15 cellular contexts compared by ENCODE assay signal in the genomic region with DNA sequence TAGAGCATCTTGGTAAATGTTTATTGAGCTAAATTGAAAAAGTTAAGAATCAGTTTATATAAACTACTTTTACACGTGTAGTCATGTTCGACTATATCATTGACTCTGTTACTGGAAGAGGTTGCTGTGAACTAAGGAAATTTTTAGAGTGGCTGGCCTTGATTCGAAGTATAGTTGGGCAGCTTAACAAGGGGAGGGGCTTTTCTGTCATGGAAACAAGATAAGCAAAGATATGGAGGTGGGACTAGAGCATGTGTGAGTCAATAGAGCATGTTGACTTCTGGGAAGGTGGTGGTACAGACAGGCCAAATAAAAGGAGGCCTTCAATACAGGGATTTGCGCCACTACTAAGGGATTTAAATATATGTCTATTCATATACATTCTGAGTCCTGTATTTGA. TPM values are rescaled to one million over a fixed set of nuclear protein-coding genes. Genes with fewer than 3 reads are reported as not detected.
DNase-seq lines count a peak whose midpoint lies in the region; ATAC-seq, FAIRE-seq and TF ChIP-seq lines count a peak whose summit lies in the region.
"Had no signal": no experiment of that assay in that cellular context is flagged by ENCODE, and none has a peak within 500 bp of the region (broad histone marks: within the 10 kb centered on the region; RNA-seq: fewer than 3 reads in every experiment).

No MANE protein-coding gene starts in this region.

- H3K4me1 ChIP-seq in Caco-2 (peaks cover 11% of the 10 kb centered on the region), endothelial cell of umbilical vein (ENCODE audit: control insufficient read depth, extremely low read depth, insufficient read depth, low read length) (peaks cover 17% of the 10 kb centered on the region), lung (ENCODE audit: control insufficient read depth in 2 of 2, insufficient read depth in 2 of 2, low read length in 2 of 2) (peaks cover 0 to 17% of the 10 kb centered on the region in 2 donors), thyroid gland (peaks cover 9 to 16% of the 10 kb centered on the region in 2 donors)

- ATAC-seq in lung (ENCODE audit: insufficient read depth, low FRiP score): peak; percentile 77
- no peak for ATAC-seq in GM19452 (IDR thresholded peaks at IDR 0.05; ENCODE audit: unreplicated experiment)
- ATAC-seq in GM18870 (IDR thresholded peaks at IDR 0.05; ENCODE audit: unreplicated experiment): no peak

- H3K4me3 Mint-ChIP-seq in Caco-2 (ENCODE audit: unreplicated experiment): peak overlapping the region; percentile 3

- 65 to 82% methylated on average over 4 of the region's 4 CpGs for WGBS in lung, 2 donors
- WGBS in thyroid gland, 2 donors: 56 to 60% methylated on average over 4 of the region's 4 CpGs

- POLR2A ChIA-PET in Caco-2 (lab: Charles Lee): interaction anchor here (0.6 to 0.7 kb wide), 2 partner anchors 22 to 23 kb away, joined by 3 to 4 read pairs; partner anchors contain the start of gene TAF3
- POLR2A ChIA-PET in endothelial cell of umbilical vein (lab: Charles Lee): no interaction called here

- BruUV-seq in Caco-2 (replicated peaks; lab: Mats Ljungman, UMichigan) (no TSS peak), endothelial cell of umbilical vein (replicated peaks; lab: Mats Ljungman, UMichigan) (no TSS peak)

- H3K4me1 Mint-ChIP-seq in Caco-2 (ENCODE audit: low read depth, unreplicated experiment): peaks cover 32% of the 10 kb centered on the region

- DNase-seq in Caco-2 (peak in 1 of 2 experiments; percentile 69), NCI-H226 (peak; percentile 62), endothelial cell of umbilical vein (ENCODE audit: low read depth, low spot score) (peak; percentile 55), lung (ENCODE audit: low spot score) (no peak), thyroid gland (no peak), COLO829 (ENCODE audit: low spot score) (no peak)
- DNase-seq: activated CD4-positive, CD25-positive, alpha-beta regulatory T cell treated with anti-CD3 and anti-CD28 coated beads, Interleukin-2, amount 50 U/mL, for 72 hours; activated gamma-delta T cell; GF-D8; head of caudate nucleus; NCI-H69; uterus had no signal

- no peaks in the 10 kb centered on the region for H3K9me3 Mint-ChIP-seq in Caco-2 (ENCODE audit: unreplicated experiment)

- H3K9me3 ChIP-seq in Caco-2: no peaks in the 10 kb centered on the region
- H3K9me3 ChIP-seq in endothelial cell of umbilical vein (replicated peaks; ENCODE audit: control insufficient read depth, insufficient read depth, low read length): no peaks in the 10 kb centered on the region
- H3K9me3 ChIP-seq in lung (ENCODE audit: control insufficient read depth in 2 of 2, insufficient read depth in 1 of 2, low read length in 1 of 2): no peaks in the 10 kb centered on the region
- no peaks in the 10 kb centered on the region for H3K9me3 ChIP-seq in thyroid gland
- H3K9me3 ChIP-seq: BLaER1, uterus had no signal

- H3K27ac ChIP-seq in endothelial cell of umbilical vein (ENCODE audit: insufficient read depth, low read depth, low read length): no peak overlapping the region
- H3K27ac ChIP-seq in lung (ENCODE audit: low read depth in 1 of 2, low read length in 1 of 2): no peak overlapping the region
- no peak overlapping the region for H3K27ac ChIP-seq in thyroid gland
- H3K27ac ChIP-seq: BLaER1, uterus had no signal

- H3K4me3 ChIP-seq in Caco-2 (ENCODE audit: low read depth, low read length) (no peak overlapping the region), endothelial cell of umbilical vein (replicated peaks in 1 of 3; ENCODE audit: insufficient read depth in 1 of 3, low read depth in 1 of 3, low read length in 3 of 3) (no peak overlapping the region), lung (no peak overlapping the region), thyroid gland (replicated peaks in 1 of 3) (no peak overlapping the region)
- H3K4me3 ChIP-seq: BLaER1, uterus had no signal

- no peak for FAIRE-seq in endothelial cell of umbilical vein (lab: Jason Lieb, UNC)

- H4K20me1 ChIP-seq in endothelial cell of umbilical vein (replicated peaks; ENCODE audit: control insufficient read depth, extremely low read depth, insufficient read depth, low read length): no peaks in the 10 kb centered on the region

- TF ChIP-seq CTCF in Caco-2 (IDR thresholded peaks at IDR 0.05; ENCODE audit: insufficient read depth in 1 of 2, low read depth in 1 of 2, low read length in 1 of 2, severe bottlenecking in 1 of 2, unreplicated experiment in 1 of 2) (no peak), endothelial cell of umbilical vein (IDR thresholded peaks at IDR 0.05; ENCODE audit: extremely low read depth in 1 of 2, insufficient read depth in 1 of 2, low read depth in 1 of 2, low read length in 2 of 2) (no peak), lung (IDR thresholded peaks at IDR 0.05; ENCODE audit: control extremely low read depth, extremely low read depth) (no peak), thyroid gland (IDR thresholded peaks at IDR 0.05) (no peak)

- no peaks in the 10 kb centered on the region for H3K27me3 Mint-ChIP-seq in Caco-2 (ENCODE audit: insufficient read depth, unreplicated experiment)

- no peak overlapping the region for H3K9ac ChIP-seq in endothelial cell of umbilical vein (replicated peaks; ENCODE audit: extremely low read depth, insufficient read depth, low read length)
- H3K9ac ChIP-seq: BLaER1 had no signal

- intact Hi-C loops in Caco-2 (cut with micrococcal nuclease; ENCODE audit: unreplicated experiment): no loop called here
- intact Hi-C loops in endothelial cell of umbilical vein (cut with micrococcal nuclease): no loop called here
- intact Hi-C loops in thyroid gland (cut with DNase I): no loop called here

- no peaks in the 10 kb centered on the region for H3K9me1 ChIP-seq in endothelial cell of umbilical vein (replicated peaks; ENCODE audit: control insufficient read depth, extremely low read depth, insufficient read depth, low read length)

- H3K79me2 ChIP-seq in endothelial cell of umbilical vein (ENCODE audit: control insufficient read depth, insufficient read depth, low read length): peaks cover 59% of the 10 kb centered on the region

- peaks cover 93% of the 10 kb centered on the region for H3K36me3 Mint-ChIP-seq in Caco-2 (ENCODE audit: insufficient read depth, unreplicated experiment)

- no peak overlapping the region for H3K4me2 ChIP-seq in endothelial cell of umbilical vein (ENCODE audit: insufficient read depth, low read length)
- H3K4me2 ChIP-seq: BLaER1 had no signal

- CTCF ChIA-PET in Caco-2 (lab: Charles Lee) (interaction anchor here (0.5 to 1.0 kb wide), 3 partner anchors 39 to 270 kb away, joined by 4 to 7 read pairs (median 4); no protein-coding TSS in a partner anchor), endothelial cell of umbilical vein (lab: Charles Lee) (interaction anchor here (0.6 kb wide), 1 partner anchor 1302 kb away, joined by 3 read pairs; no protein-coding TSS in a partner anchor)

- peaks cover 3% of the 10 kb centered on the region; the same call in 1 of the 2 replicates for H3K36me3 ChIP-seq in Caco-2 (ENCODE audit: control insufficient read depth, insufficient read depth, low read length)
- H3K36me3 ChIP-seq in endothelial cell of umbilical vein (ENCODE audit: control insufficient read depth in 2 of 2, extremely low read depth in 1 of 2, insufficient read depth in 2 of 2, low read length in 2 of 2): peaks cover 2 to 10% of the 10 kb centered on the region in 2 experiments
- peaks cover 4 to 9% of the 10 kb centered on the region in 2 donors for H3K36me3 ChIP-seq in lung (ENCODE audit: control insufficient read depth in 2 of 2, insufficient read depth in 2 of 2, low read length in 2 of 2)
- H3K36me3 ChIP-seq in thyroid gland: peaks cover 26 to 28% of the 10 kb centered on the region in 2 donors
- H3K36me3 ChIP-seq: uterus had no signal

- no peak for TF ChIP-seq POLR2A in endothelial cell of umbilical vein (IDR thresholded peaks at IDR 0.05; ENCODE audit: low read depth, low read length)
- no peak for TF ChIP-seq POLR2A in thyroid gland (IDR thresholded peaks at IDR 0.05)

- dilution Hi-C loops in endothelial cell of umbilical vein (cut with MboI; ENCODE audit: extremely low pct_ligation_motif_present, low sequenced_read_pairs): no loop called here

- H3K27me3 ChIP-seq in Caco-2 (replicated peaks; ENCODE audit: control insufficient read depth, insufficient read depth, low read length): no peaks in the 10 kb centered on the region
- no peaks in the 10 kb centered on the region for H3K27me3 ChIP-seq in endothelial cell of umbilical vein (ENCODE audit: control insufficient read depth in 2 of 2, insufficient read depth in 2 of 2, low read length in 2 of 2)
- H3K27me3 ChIP-seq in lung (ENCODE audit: control insufficient read depth, insufficient read depth): no peaks in the 10 kb centered on the region
- no peaks in the 10 kb centered on the region for H3K27me3 ChIP-seq in thyroid gland
- H3K27me3 ChIP-seq: BLaER1, uterus had no signal

- H3K27ac Mint-ChIP-seq in Caco-2 (ENCODE audit: unreplicated experiment): peak overlapping the region; percentile 48

- no peak overlapping the region for H2AFZ ChIP-seq in endothelial cell of umbilical vein (ENCODE audit: low read depth, low read length)

RNA-seq across cellular contexts. Expression of gene ATP5F1C, which starts 7.6 kb away (rescaled TPM):
- total RNA-seq in Caco-2 (2022): 568 and 613 TPM in 2 replicates
- total RNA-seq in endothelial cell of umbilical vein: 275 and 290 TPM in 2 replicates
- 184 and 204 TPM in 2 replicates for polyA plus RNA-seq in endothelial cell of umbilical vein
- polyA plus RNA-seq in endothelial cell of umbilical vein (2011; cell fraction: cytosol; rRNA removed): 318 and 372 TPM in 2 replicates
- 170 and 184 TPM in 2 replicates for polyA plus RNA-seq in endothelial cell of umbilical vein (2011; cell fraction: nucleus; rRNA removed)
- 397 and 426 TPM in 2 replicates for polyA plus RNA-seq in endothelial cell of umbilical vein (2012)
- 159 and 163 TPM in 2 replicates for polyA minus RNA-seq in endothelial cell of umbilical vein
- 85.2 TPM for polyA minus RNA-seq in endothelial cell of umbilical vein (2011; cell fraction: cytosol; rRNA and poly(A)+ RNA removed)
- polyA minus RNA-seq in endothelial cell of umbilical vein (2011; cell fraction: nucleus; rRNA and poly(A)+ RNA removed): 60.1 and 87.8 TPM in 2 replicates
- total RNA-seq in lung: 100 to 1,000 TPM; 175 to 185 TPM
- polyA plus RNA-seq in lung: 100 to 1,000 TPM; 233 to 418 TPM
- total RNA-seq in thyroid gland: 100 to 1,000 TPM; 279 to 417 (median 352) TPM

RNA-seq across cellular contexts. Expression of gene KIN, which starts 7.8 kb away (rescaled TPM):
- total RNA-seq in Caco-2 (2022) (27.8 and 27.9 TPM in 2 replicates), endothelial cell of umbilical vein (13.6 and 14.4 TPM in 2 replicates), lung (10 to 100 TPM in 1 of 2 donors, 1 to 10 TPM in 1; 6.0 to 12.0 TPM), thyroid gland (10 to 100 TPM in 1 of 4 donors, 1 to 10 TPM in 3; 7.5 to 10.2 (median 8.1) TPM)
- polyA plus RNA-seq in endothelial cell of umbilical vein (1.7 and 2.6 TPM in 2 replicates), lung (10 to 100 TPM in 1 of 2 donors, 1 to 10 TPM in 1; 7.7 to 15.9 TPM)
- polyA plus RNA-seq in endothelial cell of umbilical vein (2011; cell fraction: cytosol; rRNA removed): 3.1 TPM in 2 replicates
- 8.4 and 13.3 TPM in 2 replicates for polyA plus RNA-seq in endothelial cell of umbilical vein (2011; cell fraction: nucleus; rRNA removed)
- polyA plus RNA-seq in endothelial cell of umbilical vein (2012): 5.1 and 7.8 TPM in 2 replicates
- polyA minus RNA-seq in endothelial cell of umbilical vein: 3.1 and 4.4 TPM in 2 replicates
- 1.1 TPM for polyA minus RNA-seq in endothelial cell of umbilical vein (2011; cell fraction: cytosol; rRNA and poly(A)+ RNA removed)
- 6.6 and 9.7 TPM in 2 replicates for polyA minus RNA-seq in endothelial cell of umbilical vein (2011; cell fraction: nucleus; rRNA and poly(A)+ RNA removed)

RNA-seq across cellular contexts. Expression of gene TAF3, which starts 22.7 kb away (rescaled TPM):
- total RNA-seq in Caco-2 (2022) (28.9 and 30.6 TPM in 2 replicates), endothelial cell of umbilical vein (10.1 and 10.5 TPM in 2 replicates), lung (1 to 10 TPM; 6.1 to 7.0 TPM), thyroid gland (10 to 100 TPM in 1 of 4 donors, 1 to 10 TPM in 3; 6.7 to 11.0 (median 8.6) TPM)
- polyA plus RNA-seq in endothelial cell of umbilical vein (1.8 and 2.4 TPM in 2 replicates), lung (1 to 10 TPM; 3.4 to 3.8 TPM)
- 3.0 and 3.2 TPM in 2 replicates for polyA plus RNA-seq in endothelial cell of umbilical vein (2011; cell fraction: cytosol; rRNA removed)
- 3.7 and 5.1 TPM in 2 replicates for polyA plus RNA-seq in endothelial cell of umbilical vein (2011; cell fraction: nucleus; rRNA removed)
- 6.8 and 7.1 TPM in 2 replicates for polyA plus RNA-seq in endothelial cell of umbilical vein (2012)
- polyA minus RNA-seq in endothelial cell of umbilical vein: 3.2 and 4.2 TPM in 2 replicates
- 1.5 TPM for polyA minus RNA-seq in endothelial cell of umbilical vein (2011; cell fraction: cytosol; rRNA and poly(A)+ RNA removed)
- polyA minus RNA-seq in endothelial cell of umbilical vein (2011; cell fraction: nucleus; rRNA and poly(A)+ RNA removed): 9.5 and 9.7 TPM in 2 replicates

Comparison
In these comparisons a context has a peak if more than half of its experiments do, and no peak if none do; other contexts are left out.
1. DNase-seq: peak in NCI-H226 (single experiment) and endothelial cell of umbilical vein (single experiment); none in lung (single experiment), thyroid gland (0 of 2) and COLO829 (single experiment).